1 cellular context compared by ENCODE assay signal in the genomic region with DNA sequence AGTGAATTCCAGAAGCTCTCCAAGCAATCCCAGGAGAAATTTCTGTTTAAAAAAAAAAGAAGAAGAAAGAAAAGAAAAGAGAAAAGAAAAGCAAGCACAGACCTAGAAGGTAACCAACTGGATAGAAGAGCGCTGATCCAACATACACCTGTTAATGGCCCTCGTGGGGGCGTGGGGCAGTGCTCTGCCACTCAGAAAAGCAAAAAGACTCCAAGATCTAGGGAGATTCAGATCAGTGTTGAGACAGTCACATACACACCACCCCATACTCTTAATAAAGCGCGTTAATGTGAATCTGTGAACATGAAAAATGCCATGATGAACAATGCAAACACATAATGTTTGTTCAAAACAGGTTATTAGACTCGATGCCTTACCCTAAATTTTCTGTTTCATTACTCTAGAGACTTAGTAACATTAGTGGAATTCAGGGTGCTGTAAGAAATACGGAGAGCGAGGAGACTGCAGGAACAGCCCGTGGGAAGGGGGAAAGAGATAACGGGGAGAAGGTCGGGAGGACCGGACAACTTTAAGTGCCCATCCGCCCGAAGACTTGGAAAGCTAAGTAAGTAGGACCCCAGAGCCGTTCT.
TF ChIP-seq lines count a peak whose summit lies in the region.

No MANE protein-coding gene starts in this region.

TF ChIP-seq in GM12878, 131 proteins besides CTCF, POLR2A, EP300 and RAD21:
- TF ChIP-seq EZH2 (IDR thresholded peaks at IDR 0.05; ENCODE audit: borderline replicate concordance, control insufficient read depth, low read depth, low read length) (no peak), BMI1 (IDR thresholded peaks at IDR 0.05; ENCODE audit: borderline replicate concordance) (no peak)
- TF ChIP-seq, protein P1, sequence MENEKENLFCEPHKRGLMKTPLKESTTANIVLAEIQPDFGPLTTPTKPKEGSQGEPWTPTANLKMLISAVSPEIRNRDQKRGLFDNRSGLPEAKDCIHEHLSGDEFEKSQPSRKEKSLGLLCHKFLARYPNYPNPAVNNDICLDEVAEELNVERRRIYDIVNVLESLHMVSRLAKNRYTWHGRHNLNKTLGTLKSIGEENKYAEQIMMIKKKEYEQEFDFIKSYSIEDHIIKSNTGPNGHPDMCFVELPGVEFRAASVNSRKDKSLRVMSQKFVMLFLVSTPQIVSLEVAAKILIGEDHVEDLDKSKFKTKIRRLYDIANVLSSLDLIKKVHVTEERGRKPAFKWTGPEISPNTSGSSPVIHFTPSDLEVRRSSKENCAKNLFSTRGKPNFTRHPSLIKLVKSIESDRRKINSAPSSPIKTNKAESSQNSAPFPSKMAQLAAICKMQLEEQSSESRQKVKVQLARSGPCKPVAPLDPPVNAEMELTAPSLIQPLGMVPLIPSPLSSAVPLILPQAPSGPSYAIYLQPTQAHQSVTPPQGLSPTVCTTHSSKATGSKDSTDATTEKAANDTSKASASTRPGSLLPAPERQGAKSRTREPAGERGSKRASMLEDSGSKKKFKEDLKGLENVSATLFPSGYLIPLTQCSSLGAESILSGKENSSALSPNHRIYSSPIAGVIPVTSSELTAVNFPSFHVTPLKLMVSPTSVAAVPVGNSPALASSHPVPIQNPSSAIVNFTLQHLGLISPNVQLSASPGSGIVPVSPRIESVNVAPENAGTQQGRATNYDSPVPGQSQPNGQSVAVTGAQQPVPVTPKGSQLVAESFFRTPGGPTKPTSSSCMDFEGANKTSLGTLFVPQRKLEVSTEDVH (IDR thresholded peaks at IDR 0.05; ENCODE audit: low read depth, partially characterized antibody) = no peak
